8 cellular contexts compared by ENCODE assay signal in genomic region chr1:2190491-2190976, GRCh38. TPM values are rescaled to one million over a fixed set of nuclear protein-coding genes. Genes with fewer than 3 reads are reported as not detected.
DNase-seq lines count a peak whose midpoint lies in the region; ATAC-seq and TF ChIP-seq lines count a peak whose summit lies in the region.

No MANE protein-coding gene starts in this region.

- no peaks in the 10 kb centered on the region for H3K9me3 Mint-ChIP-seq in CD8-positive, alpha-beta T cell
- no peaks in the 10 kb centered on the region for H3K9me3 Mint-ChIP-seq in activated CD8-positive, alpha-beta T cell treated with anti-CD3 and anti-CD28 coated beads for 36 hours

- no peak for TF ChIP-seq CTCF in CD8-positive, alpha-beta T cell (IDR thresholded peaks at IDR 0.05)
- no peak for TF ChIP-seq CTCF in activated CD8-positive, alpha-beta T cell treated with anti-CD3 and anti-CD28 coated beads for 36 hours (IDR thresholded peaks at IDR 0.05)
- TF ChIP-seq CTCF in gastroesophageal sphincter (IDR thresholded peaks at IDR 0.05) = no peak
- TF ChIP-seq CTCF in psoas muscle (IDR thresholded peaks at IDR 0.05) = no peak

- CTCF ChIA-PET in CD8-positive, alpha-beta T cell (lab: Charles Lee) = interaction anchor here (1.2 to 12.6 kb wide), 2 partner anchors 102 to 194 kb away, joined by 3 to 332 read pairs; partner anchors contain the start of genes MORN1 and RER1
- CTCF ChIA-PET in activated CD8-positive, alpha-beta T cell treated with anti-CD3 and anti-CD28 coated beads for 36 hours (lab: Charles Lee) = interaction anchor here (1.6 to 12.9 kb wide), 3 partner anchors 16 to 190 kb away, joined by 9 to 239 read pairs (median 11); no protein-coding TSS in a partner anchor

- POLR2A ChIA-PET in CD8-positive, alpha-beta T cell (lab: Charles Lee) = interaction anchor here (1.2 to 1.8 kb wide), 3 partner anchors 39 to 201 kb away, joined by 4 to 5 read pairs (median 5); partner anchors contain the start of genes MORN1 and RER1
- POLR2A ChIA-PET in activated CD8-positive, alpha-beta T cell treated with anti-CD3 and anti-CD28 coated beads for 36 hours (lab: Charles Lee) = interaction anchor here (0.9 to 1.8 kb wide), 3 partner anchors 9 to 200 kb away, joined by 3 to 6 read pairs (median 4); partner anchors contain the start of gene MORN1

- H3K9me3 ChIP-seq in CD8-positive, alpha-beta T cell (ENCODE audit: low read length) = no peaks in the 10 kb centered on the region
- H3K9me3 ChIP-seq in gastroesophageal sphincter = no peaks in the 10 kb centered on the region
- H3K9me3 ChIP-seq in psoas muscle = no peaks in the 10 kb centered on the region

- 20% methylated on average over 1 of the region's 19 CpGs; no CpG with 5 or more reads in 1 of the 2 donors for WGBS in gastroesophageal sphincter (ENCODE audit: low coverage in 1 of 2), 2 donors
- 31 to 46% (median 33%) methylated on average over 18 to 19 of the region's 19 CpGs for WGBS in psoas muscle, 3 donors

- no peak for ATAC-seq in CD8-positive, alpha-beta T cell
- no peak for ATAC-seq in activated CD8-positive, alpha-beta T cell treated with anti-CD3 and anti-CD28 coated beads for 36 hours
- no peak for ATAC-seq in gastroesophageal sphincter
- peak in 3 of 4 donors; percentile 7 to 39 (median 18) for ATAC-seq in psoas muscle
- ATAC-seq in HG03432 (IDR thresholded peaks at IDR 0.05; ENCODE audit: unreplicated experiment) = no peak

- no peak overlapping the region for H3K27ac ChIP-seq in CD8-positive, alpha-beta T cell (ENCODE audit: low read depth, low read length)
- peak overlapping the region; percentile 94 to 99 (median 96) for H3K27ac ChIP-seq in gastroesophageal sphincter
- H3K27ac ChIP-seq in psoas muscle = peak overlapping the region; percentile 93

- intact Hi-C loops in CD8-positive, alpha-beta T cell (cut with DNase I, micrococcal nuclease) = no loop called here
- intact Hi-C loops in activated CD8-positive, alpha-beta T cell treated with anti-CD3 and anti-CD28 coated beads for 36 hours (cut with micrococcal nuclease) = loop anchor here (5.0 kb wide), 1 partner anchor 387 kb away; no protein-coding TSS in a partner anchor
- intact Hi-C loops in psoas muscle (cut with DNase I) = loop anchor here in 1 of 2 donors (5.0 kb wide), 1 partner anchor 342 kb away; the partner anchor contains the start of gene HES5

- peak overlapping the region; percentile 49 for H3K27ac Mint-ChIP-seq in CD8-positive, alpha-beta T cell
- no peak overlapping the region for H3K27ac Mint-ChIP-seq in activated CD8-positive, alpha-beta T cell treated with anti-CD3 and anti-CD28 coated beads for 36 hours

- no peak for TF ChIP-seq EP300 in gastroesophageal sphincter (IDR thresholded peaks at IDR 0.05)

- DNase-seq in CD8-positive, alpha-beta T cell = no peak
- no peak for DNase-seq in activated CD8-positive, alpha-beta T cell treated with anti-CD3 and anti-CD28 coated beads for 36 hours
- DNase-seq in psoas muscle = no peak
- DNase-seq in HPDE6-E6E7 (ENCODE audit: extremely low spot score) = no peak
- no peak for DNase-seq in NCI-H2107 treated with DMSO at 0.1 percent for 48 hours (lab: John Stamatoyannopoulos, UW; ENCODE audit: unreplicated experiment)
- DNase-seq in ecto neural progenitor cell (ENCODE audit: low spot score) = no peak

- peak overlapping the region; percentile 53 for H3K4me3 Mint-ChIP-seq in CD8-positive, alpha-beta T cell
- peak overlapping the region; percentile 51 for H3K4me3 Mint-ChIP-seq in activated CD8-positive, alpha-beta T cell treated with anti-CD3 and anti-CD28 coated beads for 36 hours

- no peak overlapping the region for H3K4me3 ChIP-seq in CD8-positive, alpha-beta T cell (ENCODE audit: low read depth, low read length)
- H3K4me3 ChIP-seq in gastroesophageal sphincter (peak overlapping the region; percentile 42 to 62), psoas muscle (peak overlapping the region; percentile 72)

- no peaks in the 10 kb centered on the region for H3K27me3 ChIP-seq in CD8-positive, alpha-beta T cell (ENCODE audit: insufficient read depth, low read length)
- H3K27me3 ChIP-seq in gastroesophageal sphincter (no peaks in the 10 kb centered on the region), psoas muscle (ENCODE audit: insufficient read depth in 3 of 3, low read length in 2 of 3) (no peaks in the 10 kb centered on the region)

- peaks cover 19% of the 10 kb centered on the region for H3K4me1 Mint-ChIP-seq in CD8-positive, alpha-beta T cell (ENCODE audit: low read depth)
- H3K4me1 Mint-ChIP-seq in activated CD8-positive, alpha-beta T cell treated with anti-CD3 and anti-CD28 coated beads for 36 hours (ENCODE audit: low read depth) = peaks cover 20% of the 10 kb centered on the region

- no peaks in the 10 kb centered on the region for H3K36me3 ChIP-seq in CD8-positive, alpha-beta T cell (ENCODE audit: insufficient read depth, low read length)
- peaks cover 0 to 15% of the 10 kb centered on the region in 2 donors for H3K36me3 ChIP-seq in gastroesophageal sphincter
- H3K36me3 ChIP-seq in psoas muscle (ENCODE audit: insufficient read depth in 1 of 2, low read depth in 1 of 2) = peaks cover 0 to 2% of the 10 kb centered on the region in 2 donors

- H3K4me1 ChIP-seq in CD8-positive, alpha-beta T cell (ENCODE audit: insufficient read depth, low read length) = peaks cover 20% of the 10 kb centered on the region
- H3K4me1 ChIP-seq in gastroesophageal sphincter (peaks cover 6 to 58% (median 42%) of the 10 kb centered on the region in 3 donors), psoas muscle (peaks cover 40% of the 10 kb centered on the region)

- no peak for TF ChIP-seq POLR2A in gastroesophageal sphincter (IDR thresholded peaks at IDR 0.05)

- peaks cover 7% of the 10 kb centered on the region for H3K36me3 Mint-ChIP-seq in CD8-positive, alpha-beta T cell
- H3K36me3 Mint-ChIP-seq in activated CD8-positive, alpha-beta T cell treated with anti-CD3 and anti-CD28 coated beads for 36 hours (ENCODE audit: low read depth) = peaks cover 3% of the 10 kb centered on the region

- no peaks in the 10 kb centered on the region for H3K27me3 Mint-ChIP-seq in CD8-positive, alpha-beta T cell (ENCODE audit: low read depth)
- H3K27me3 Mint-ChIP-seq in activated CD8-positive, alpha-beta T cell treated with anti-CD3 and anti-CD28 coated beads for 36 hours = no peaks in the 10 kb centered on the region

RNA-seq across cellular contexts. Expression of gene FAAP20, which starts 4.0 kb away (rescaled TPM):
- 10 to 100 TPM; 53.6 to 61.1 TPM for total RNA-seq in CD8-positive, alpha-beta T cell
- total RNA-seq in activated CD8-positive, alpha-beta T cell treated with anti-CD3 and anti-CD28 coated beads for 36 hours = 10 to 100 TPM; 64.7 to 71.7 TPM
- total RNA-seq in gastroesophageal sphincter = 10 to 100 TPM; 25.8 to 51.1 (median 43.3) TPM
- 10 to 100 TPM; 17.8 to 26.3 (median 19.4) TPM for total RNA-seq in psoas muscle
- polyA plus RNA-seq in psoas muscle = 10 to 100 TPM; 22.1 to 48.1 (median 28.2) TPM

RNA-seq across cellular contexts. Expression of gene SKI, which starts 37.6 kb away (rescaled TPM):
- 100 to 1,000 TPM; 361 to 383 TPM for total RNA-seq in CD8-positive, alpha-beta T cell
- total RNA-seq in activated CD8-positive, alpha-beta T cell treated with anti-CD3 and anti-CD28 coated beads for 36 hours = 10 to 100 TPM; 27.5 to 28.3 TPM
- total RNA-seq in gastroesophageal sphincter (100 to 1,000 TPM in 1 of 4 donors, 10 to 100 TPM in 3; 60.2 to 157 (median 79.0) TPM), psoas muscle (10 to 100 TPM; 21.4 to 32.1 (median 30.3) TPM)
- polyA plus RNA-seq in psoas muscle = 10 to 100 TPM in 2 of 3 donors, 1 to 10 TPM in 1; 7.7 to 20.9 (median 18.3) TPM

Comparison
In these comparisons a context has a peak if more than half of its experiments do, and no peak if none do; other contexts are left out.
1. ATAC-seq: peak in psoas muscle (3 of 4); none in CD8-positive, alpha-beta T cell (single experiment), activated CD8-positive, alpha-beta T cell treated with anti-CD3 and anti-CD28 coated beads for 36 hours (single experiment), gastroesophageal sphincter (single experiment) and HG03432 (single experiment).